Comparison of ENCODE assay signal across 11 cellular contexts in genomic region chr2:55045685-55046221, GRCh38. TPM values are rescaled to one million over a fixed set of nuclear protein-coding genes. Genes with fewer than 3 reads are reported as not detected.
DNase-seq lines count a peak whose midpoint lies in the region; ATAC-seq and TF ChIP-seq lines count a peak whose summit lies in the region.
"Had no signal": no experiment of that assay in that cellular context is flagged by ENCODE, and none has a peak within 500 bp of the region (broad histone marks: within the 10 kb centered on the region; RNA-seq: fewer than 3 reads in every experiment).

No MANE protein-coding gene starts in this region.

- 51% methylated on average over 6 of the region's 6 CpGs for WGBS in suprapubic skin

- H3K27ac ChIP-seq in suprapubic skin: peak overlapping the region; percentile 99
- H3K27ac ChIP-seq in CD4-positive, alpha-beta T cell (ENCODE audit: low read depth, low read length): no peak overlapping the region

- peaks cover 63% of the 10 kb centered on the region for H3K4me1 ChIP-seq in suprapubic skin

- CTCF ChIA-PET in CD4-positive, alpha-beta T cell (lab: Charles Lee): interaction anchor here (0.6 kb wide), 1 partner anchor 178 kb away, joined by 3 read pairs; no protein-coding TSS in a partner anchor

- no peaks in the 10 kb centered on the region for H3K27me3 Mint-ChIP-seq in CD4-positive, alpha-beta T cell

- no peak overlapping the region for H3K27ac Mint-ChIP-seq in CD4-positive, alpha-beta T cell

- peaks cover 18% of the 10 kb centered on the region for H3K36me3 Mint-ChIP-seq in CD4-positive, alpha-beta T cell (ENCODE audit: low read depth)

- no peak for ATAC-seq in GM18520 (IDR thresholded peaks at IDR 0.05; ENCODE audit: unreplicated experiment)
- ATAC-seq in CD4-positive, alpha-beta T cell (ENCODE audit: poor library complexity): no peak

- no peak for TF ChIP-seq POLR2A in suprapubic skin (IDR thresholded peaks at IDR 0.05)

- no peak overlapping the region for H3K4me3 Mint-ChIP-seq in CD4-positive, alpha-beta T cell

- peak overlapping the region; percentile 33 for H3K4me3 ChIP-seq in astrocyte of the cerebellum (ENCODE audit: low read depth, low read length)
- peak overlapping the region; percentile 98 for H3K4me3 ChIP-seq in suprapubic skin

- H3K4me1 Mint-ChIP-seq in CD4-positive, alpha-beta T cell (ENCODE audit: low read depth): peaks cover 70% of the 10 kb centered on the region

- POLR2A ChIA-PET in CD4-positive, alpha-beta T cell (lab: Charles Lee): no interaction called here

- DNase-seq in NCI-H345 (lab: John Stamatoyannopoulos, UW): peak; percentile 3
- no peak for DNase-seq in NCI-H345 treated with DMSO at 0.1 percent for 48 hours (lab: John Stamatoyannopoulos, UW; ENCODE audit: unreplicated experiment)
- no peak for DNase-seq in astrocyte of the cerebellum (ENCODE audit: low read depth)
- peak; percentile 43 for DNase-seq in inferior parietal cortex (ENCODE audit: extremely low spot score)
- DNase-seq in suprapubic skin (ENCODE audit: low spot score in 2 of 2): no peak
- DNase-seq in CD4-positive, alpha-beta T cell: no peak
- no peak for DNase-seq in head of caudate nucleus
- DNase-seq: stimulated activated CD4-positive, alpha-beta T cell treated with anti-CD3 and anti-CD28 coated beads, Interleukin-2, amount 100 ng/mL, for 48 hours; T-helper 2 cell; tibial artery had no signal

- no peaks in the 10 kb centered on the region for H3K9me3 Mint-ChIP-seq in CD4-positive, alpha-beta T cell

- TF ChIP-seq CTCF in astrocyte of the cerebellum (IDR thresholded peaks at IDR 0.05; ENCODE audit: low read depth, low read length, missing control alignments) (no peak), suprapubic skin (IDR thresholded peaks at IDR 0.05) (no peak)
- no peak for TF ChIP-seq CTCF in CD4-positive, alpha-beta T cell (IDR thresholded peaks at IDR 0.05)

- H3K9me3 ChIP-seq in suprapubic skin: no peaks in the 10 kb centered on the region
- no peaks in the 10 kb centered on the region for H3K9me3 ChIP-seq in CD4-positive, alpha-beta T cell (ENCODE audit: control insufficient read depth, low read length)
- H3K9me3 ChIP-seq: tibial artery had no signal

- no peaks in the 10 kb centered on the region for H3K36me3 ChIP-seq in suprapubic skin

- in situ Hi-C loops in astrocyte of the cerebellum (cut with HindIII; ENCODE audit: low sequenced_read_pairs): no loop called here

- intact Hi-C loops in CD4-positive, alpha-beta T cell (cut with DNase I, micrococcal nuclease): loop anchor here in 1 of 2 experiments (2.0 to 10.0 kb wide), 5 partner anchors 15 to 569 kb away; partner anchors contain the start of genes EML6 and PPP4R3B
- intact Hi-C loops in head of caudate nucleus (cut with DNase I): loop anchor here (5.0 kb wide), 1 partner anchor 77 kb away; no protein-coding TSS in a partner anchor

- no peaks in the 10 kb centered on the region for H3K27me3 ChIP-seq in suprapubic skin
- no peaks in the 10 kb centered on the region for H3K27me3 ChIP-seq in CD4-positive, alpha-beta T cell (ENCODE audit: control insufficient read depth, insufficient read depth, low read length)
- H3K27me3 ChIP-seq: tibial artery had no signal

- TF ChIP-seq EP300 in suprapubic skin (IDR thresholded peaks at IDR 0.05): no peak

RNA-seq across cellular contexts. Expression of gene RTN4, which starts 4.5 kb away (rescaled TPM):
- total RNA-seq in suprapubic skin: 100 to 1,000 TPM; 234 to 395 (median 319) TPM
- 10 to 100 TPM; 84.9 to 85.7 TPM for total RNA-seq in CD4-positive, alpha-beta T cell

Comparison
In these comparisons a context has a peak if more than half of its experiments do, and no peak if none do; other contexts are left out.
1. DNase-seq: peak in NCI-H345 (single experiment) and inferior parietal cortex (single experiment); none in NCI-H345 treated with DMSO at 0.1 percent for 48 hours (single experiment), astrocyte of the cerebellum (single experiment), suprapubic skin (0 of 2), CD4-positive, alpha-beta T cell (0 of 10) and head of caudate nucleus (0 of 42).